Comparison of ENCODE assay signal across 12 cellular contexts in the genomic region with DNA sequence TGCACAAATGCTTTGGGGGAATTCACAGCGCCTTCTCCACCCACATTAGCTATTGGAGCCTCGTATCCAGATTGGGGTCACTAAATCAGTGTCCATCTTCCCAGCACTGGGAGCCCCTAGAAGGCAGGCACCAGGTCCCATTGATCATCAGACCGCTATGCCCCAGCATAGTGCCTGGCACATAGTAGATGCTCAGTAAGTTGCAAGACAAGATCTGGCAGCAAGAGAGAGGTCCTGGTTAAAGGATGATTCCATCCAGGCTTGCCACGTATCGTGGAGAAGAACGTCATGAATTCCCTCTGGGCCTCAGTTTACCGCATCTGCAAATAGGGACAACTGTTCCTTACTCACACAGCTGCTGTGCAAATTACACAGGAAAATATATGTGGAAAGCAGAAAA. TPM values are rescaled to one million over a fixed set of nuclear protein-coding genes. Genes with fewer than 3 reads are reported as not detected.
DNase-seq lines count a peak whose midpoint lies in the region; ATAC-seq, FAIRE-seq and TF ChIP-seq lines count a peak whose summit lies in the region.
"Had no signal": no experiment of that assay in that cellular context is flagged by ENCODE, and none has a peak within 500 bp of the region (broad histone marks: within the 10 kb centered on the region; RNA-seq: fewer than 3 reads in every experiment).

No MANE protein-coding gene starts in this region.

- H3K79me2 ChIP-seq in HCT116 (ENCODE audit: insufficient read depth, low read length) (peaks cover 61% of the 10 kb centered on the region), smooth muscle cell (ENCODE audit: low read depth) (peaks cover 69% of the 10 kb centered on the region)

- H3K9ac ChIP-seq in HCT116 (ENCODE audit: low read length), result no peak overlapping the region
- no peak overlapping the region for H3K9ac ChIP-seq in smooth muscle cell (ENCODE audit: low read depth)

- H2AFZ ChIP-seq in HCT116 (ENCODE audit: low read depth, low read length, poor library complexity, severe bottlenecking) (no peak overlapping the region), smooth muscle cell (ENCODE audit: low read depth) (no peak overlapping the region)

- peak overlapping the region in 1 of 2 experiments; percentile 88; a peak in 1 of 4 replicates for H3K4me3 ChIP-seq in HCT116 (replicated peaks in 1 of 2; ENCODE audit: low read depth in 1 of 2, low read length in 2 of 2)
- peak overlapping the region; percentile 79 to 86 for H3K4me3 ChIP-seq in foreskin fibroblast (ENCODE audit: low read depth in 1 of 2, low read length in 2 of 2)
- peak overlapping the region; percentile 72 for H3K4me3 ChIP-seq in smooth muscle cell

- TF ChIP-seq RAD21 in HCT116 (IDR thresholded peaks at IDR 0.05; ENCODE audit: low read depth), result no peak

- ATAC-seq in HCT116, result no peak
- ATAC-seq in T-helper 17 cell, result no peak
- ATAC-seq: activated CD8-positive, alpha-beta memory T cell treated with anti-CD3 and anti-CD28 coated beads, Interleukin-2, amount 10 ng/mL, durations not matched to agents 7 days and 5 days had no signal

- H3K27me3 ChIP-seq in HCT116 (ENCODE audit: insufficient read depth, low read length) (no peaks in the 10 kb centered on the region), smooth muscle cell (ENCODE audit: low read depth) (no peaks in the 10 kb centered on the region)
- H3K27me3 ChIP-seq: pancreas had no signal

- 96% methylated on average over 7 of the region's 7 CpGs for WGBS in smooth muscle cell (ENCODE audit: low lambda C conversion rate)

- H3K4me2 ChIP-seq in HCT116 (ENCODE audit: low read length) (peak overlapping the region; percentile 85), smooth muscle cell (peak overlapping the region; percentile 97)

- intact Hi-C loops in HCT116 (cut with micrococcal nuclease), result no loop called here

- peak overlapping the region; percentile 92 for H3K27ac Mint-ChIP-seq in T-helper 17 cell

- POLR2A ChIA-PET in HCT116 (lab: Charles Lee), result no interaction called here

- H3K27ac ChIP-seq in HCT116 (ENCODE audit: low read depth, low read length) (no peak overlapping the region), smooth muscle cell (ENCODE audit: low read depth) (no peak overlapping the region)

- CTCF ChIA-PET in HCT116 (lab: Charles Lee), result interaction anchor here (0.8 kb wide), 1 partner anchor 9 kb away, joined by 4 read pairs; no protein-coding TSS in a partner anchor

- H3K27me3 Mint-ChIP-seq in T-helper 17 cell, result no peaks in the 10 kb centered on the region
- H3K27me3 Mint-ChIP-seq: activated CD8-positive, alpha-beta memory T cell treated with anti-CD3 and anti-CD28 coated beads, Interleukin-2, amount 10 ng/mL, durations not matched to agents 7 days and 5 days had no signal

- H3K4me1 ChIP-seq in HCT116 (ENCODE audit: control insufficient read depth in 1 of 2, insufficient read depth in 2 of 2, low read length in 2 of 2) (peaks cover 20 to 34% of the 10 kb centered on the region in 2 experiments; a peak in 3 of 4 replicates), smooth muscle cell (ENCODE audit: low read depth) (peaks cover 12% of the 10 kb centered on the region)

- H3K9me3 ChIP-seq in HCT116 (ENCODE audit: control insufficient read depth in 1 of 2, insufficient read depth in 1 of 2, low read depth in 1 of 2, low read length in 2 of 2), result no peaks in the 10 kb centered on the region
- no peaks in the 10 kb centered on the region for H3K9me3 ChIP-seq in T-helper 17 cell (ENCODE audit: control insufficient read depth, low read length, poor library complexity, severe bottlenecking)
- no peaks in the 10 kb centered on the region for H3K9me3 ChIP-seq in smooth muscle cell (replicated peaks; ENCODE audit: low read depth)
- H3K9me3 ChIP-seq: HAP-1, pancreas had no signal

- FAIRE-seq in D721Med (lab: Jason Lieb, UNC), result no peak
- FAIRE-seq: pancreas, RCC 7860 had no signal

- H4K20me1 ChIP-seq in HCT116 (ENCODE audit: insufficient read depth) (no peaks in the 10 kb centered on the region), smooth muscle cell (ENCODE audit: low read depth) (peaks cover 62% of the 10 kb centered on the region)

- TSS peak; percentile 51 for BruUV-seq in HCT116 (replicated peaks; lab: Mats Ljungman, UMichigan)

- TF ChIP-seq CTCF in HCT116 (IDR thresholded peaks at IDR 0.05 in 2 of 3, conservative IDR thresholded peaks at IDR 0.05 in 1 of 3; ENCODE audit: borderline replicate concordance in 1 of 3, insufficient read depth in 1 of 3, low read depth in 2 of 3, low read length in 2 of 3) (no peak), foreskin fibroblast (IDR thresholded peaks at IDR 0.05; ENCODE audit: low read depth, low read length) (no peak), smooth muscle cell (IDR thresholded peaks at IDR 0.05; ENCODE audit: borderline replicate concordance, insufficient read depth, poor library complexity, severe bottlenecking) (no peak), D721Med (IDR thresholded peaks at IDR 0.05; ENCODE audit: insufficient read depth, missing control alignments) (no peak)

- no peaks in the 10 kb centered on the region for H3K36me3 Mint-ChIP-seq in T-helper 17 cell (ENCODE audit: low read depth)

- H3F3A ChIP-seq in smooth muscle cell (ENCODE audit: low read depth), result peaks cover 8% of the 10 kb centered on the region

- RAD21 ChIA-PET in HCT116 (lab: Charles Lee; ENCODE audit: low non-redundant PET in 1 of 2, low total read pairs in 2 of 2, uncharacterized antibody in 2 of 2, unreplicated experiment in 2 of 2), result no interaction called here

- H3K36me3 ChIP-seq in HCT116 (ENCODE audit: control insufficient read depth in 1 of 2, insufficient read depth in 2 of 2, low read length in 2 of 2) (no peaks in the 10 kb centered on the region), smooth muscle cell (ENCODE audit: low read depth) (no peaks in the 10 kb centered on the region)
- H3K36me3 ChIP-seq: HAP-1, pancreas had no signal

- no peak for TF ChIP-seq POLR2A in HCT116 (IDR thresholded peaks at IDR 0.05; ENCODE audit: borderline replicate concordance, extremely low read depth, insufficient read depth, insufficient read length)

- peak overlapping the region; percentile 64 for H3K4me3 Mint-ChIP-seq in T-helper 17 cell

- DNase-seq in HCT116 (ENCODE audit: low read depth, low spot score), result no peak
- DNase-seq in T-helper 17 cell, result no peak
- DNase-seq in foreskin fibroblast, result no peak
- DNase-seq in smooth muscle cell (lab: John Stamatoyannopoulos, UW; ENCODE audit: unreplicated experiment), result no peak
- DNase-seq in SK-N-DZ (ENCODE audit: low spot score), result no peak
- DNase-seq in D721Med (ENCODE audit: insufficient read length, low spot score), result no peak
- no peak for DNase-seq in T-helper 1 cell
- DNase-seq: activated CD8-positive, alpha-beta memory T cell treated with anti-CD3 and anti-CD28 coated beads, Interleukin-2, amount 10 ng/mL, durations not matched to agents 7 days and 5 days; KG1 had no signal

- no peaks in the 10 kb centered on the region for H3K9me2 ChIP-seq in HCT116 (ENCODE audit: insufficient read depth)

- H3K4me1 Mint-ChIP-seq in T-helper 17 cell, result peaks cover 55% of the 10 kb centered on the region

TF ChIP-seq in HCT116, 20 proteins besides CTCF, POLR2A, EP300 and RAD21 (continues in another document):
- TF ChIP-seq EZH2phosphoT487 (IDR thresholded peaks at IDR 0.05; ENCODE audit: borderline replicate concordance) (no peak), ATF3 (IDR thresholded peaks at IDR 0.05) (no peak), ELF1 (IDR thresholded peaks at IDR 0.05; ENCODE audit: borderline replicate concordance, low read depth) (no peak), CEBPB (IDR thresholded peaks at IDR 0.05; ENCODE audit: low read depth) (no peak), YY1 (IDR thresholded peaks at IDR 0.05; ENCODE audit: extremely low read depth, insufficient replicate concordance, low read depth, low read length) (no peak), EGR1 (IDR thresholded peaks at IDR 0.05; ENCODE audit: low read depth) (no peak), SRF (IDR thresholded peaks at IDR 0.05; ENCODE audit: low read depth) (no peak)
- TF ChIP-seq, protein P1, sequence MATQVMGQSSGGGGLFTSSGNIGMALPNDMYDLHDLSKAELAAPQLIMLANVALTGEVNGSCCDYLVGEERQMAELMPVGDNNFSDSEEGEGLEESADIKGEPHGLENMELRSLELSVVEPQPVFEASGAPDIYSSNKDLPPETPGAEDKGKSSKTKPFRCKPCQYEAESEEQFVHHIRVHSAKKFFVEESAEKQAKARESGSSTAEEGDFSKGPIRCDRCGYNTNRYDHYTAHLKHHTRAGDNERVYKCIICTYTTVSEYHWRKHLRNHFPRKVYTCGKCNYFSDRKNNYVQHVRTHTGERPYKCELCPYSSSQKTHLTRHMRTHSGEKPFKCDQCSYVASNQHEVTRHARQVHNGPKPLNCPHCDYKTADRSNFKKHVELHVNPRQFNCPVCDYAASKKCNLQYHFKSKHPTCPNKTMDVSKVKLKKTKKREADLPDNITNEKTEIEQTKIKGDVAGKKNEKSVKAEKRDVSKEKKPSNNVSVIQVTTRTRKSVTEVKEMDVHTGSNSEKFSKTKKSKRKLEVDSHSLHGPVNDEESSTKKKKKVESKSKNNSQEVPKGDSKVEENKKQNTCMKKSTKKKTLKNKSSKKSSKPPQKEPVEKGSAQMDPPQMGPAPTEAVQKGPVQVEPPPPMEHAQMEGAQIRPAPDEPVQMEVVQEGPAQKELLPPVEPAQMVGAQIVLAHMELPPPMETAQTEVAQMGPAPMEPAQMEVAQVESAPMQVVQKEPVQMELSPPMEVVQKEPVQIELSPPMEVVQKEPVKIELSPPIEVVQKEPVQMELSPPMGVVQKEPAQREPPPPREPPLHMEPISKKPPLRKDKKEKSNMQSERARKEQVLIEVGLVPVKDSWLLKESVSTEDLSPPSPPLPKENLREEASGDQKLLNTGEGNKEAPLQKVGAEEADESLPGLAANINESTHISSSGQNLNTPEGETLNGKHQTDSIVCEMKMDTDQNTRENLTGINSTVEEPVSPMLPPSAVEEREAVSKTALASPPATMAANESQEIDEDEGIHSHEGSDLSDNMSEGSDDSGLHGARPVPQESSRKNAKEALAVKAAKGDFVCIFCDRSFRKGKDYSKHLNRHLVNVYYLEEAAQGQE (IDR thresholded peaks at IDR 0.05; ENCODE audit: low read depth), result no peak

RNA-seq across cellular contexts. Expression of gene TMEM184B, which starts 1.7 kb away (rescaled TPM):
- total RNA-seq in HCT116 (2021; ENCODE audit: unreplicated experiment), result 66.0 TPM
- polyA plus RNA-seq in HCT116 (2012), result 51.2 and 55.1 TPM in 2 replicates
- 10 to 100 TPM; 53.3 TPM for total RNA-seq in T-helper 17 cell
- 34.1 and 54.4 TPM in 2 replicates for total RNA-seq in smooth muscle cell
- polyA plus RNA-seq in smooth muscle cell, result 96.0 and 96.3 TPM in 2 replicates
- polyA plus RNA-seq in SK-N-DZ (2014; cell fraction: cytosol; rRNA removed), result 19.0 and 26.8 TPM in 2 replicates
- 14.0 and 27.5 TPM in 2 replicates for polyA plus RNA-seq in SK-N-DZ (2014; cell fraction: nucleus; rRNA removed)

RNA-seq across cellular contexts. Expression of gene CSNK1E, which starts 46.1 kb away (rescaled TPM):
- total RNA-seq in HCT116 (2021; ENCODE audit: unreplicated experiment) (190 TPM), T-helper 17 cell (100 to 1,000 TPM; 157 to 174 TPM), smooth muscle cell (94.7 and 111 TPM in 2 replicates)
- 148 and 171 TPM in 2 replicates for polyA plus RNA-seq in HCT116 (2012)
- polyA plus RNA-seq in smooth muscle cell, result 154 and 192 TPM in 2 replicates
- 194 and 221 TPM in 2 replicates for polyA plus RNA-seq in SK-N-DZ (2014; cell fraction: cytosol; rRNA removed)
- 262 and 293 TPM in 2 replicates for polyA plus RNA-seq in SK-N-DZ (2014; cell fraction: nucleus; rRNA removed)
